In genomic region chr20:62918830-62919229, GRCh38 we compare ENCODE assay signal across 11 cellular contexts. TPM values are rescaled to one million over a fixed set of nuclear protein-coding genes. Genes with fewer than 3 reads are reported as not detected.
A peak's percentile ranks its signal among the peaks of the same experiment; 100 is the strongest.
DNase-seq lines count a peak whose midpoint lies in the region; ATAC-seq and TF ChIP-seq lines count a peak whose summit lies in the region.
"Had no signal": no experiment of that assay in that cellular context is flagged by ENCODE, and none has a peak within 500 bp of the region (broad histone marks: within the 10 kb centered on the region; RNA-seq: fewer than 3 reads in every experiment).

No MANE protein-coding gene starts in this region.

- in situ Hi-C loops in gastrocnemius medialis (cut with MboI; ENCODE audit: low sequenced_read_pairs in 4 of 4): no loop called here

- peak; percentile 77 for DNase-seq in GM12865 (ENCODE audit: low read depth)
- no peak for DNase-seq in RWPE1 (ENCODE audit: low spot score)
- DNase-seq in activated naive CD4-positive, alpha-beta T cell treated with Interleukin-2 at 50 U/mL for 16 hours: peak; percentile 60
- DNase-seq in trophoblast cell: no peak
- no peak for DNase-seq in epidermal melanocyte (ENCODE audit: insufficient read length, low spot score)
- no peak for DNase-seq in gastrocnemius medialis
- DNase-seq: mucosa of descending colon, NCI-H446 treated with DMSO at 0.1 percent for 48 hours had no signal

- H2BK120ac ChIP-seq in trophoblast cell (ENCODE audit: insufficient read depth, low read length, poor library complexity): no peak overlapping the region

- peaks cover 18 to 20% of the 10 kb centered on the region in 2 experiments for H3K4me1 ChIP-seq in trophoblast cell (ENCODE audit: control insufficient read depth in 1 of 2, insufficient read depth in 2 of 2, low read length in 2 of 2)
- H3K4me1 ChIP-seq in gastrocnemius medialis: peaks cover 93 to 100% of the 10 kb centered on the region in 2 donors

- H3K4me2 ChIP-seq in trophoblast cell (ENCODE audit: low read length): no peak overlapping the region

- H4K8ac ChIP-seq in trophoblast cell (ENCODE audit: low read depth, low read length): no peak overlapping the region

- no peak overlapping the region for H3K14ac ChIP-seq in trophoblast cell (ENCODE audit: low read length)

- peak overlapping the region; percentile 94 for H3K4ac ChIP-seq in trophoblast cell (ENCODE audit: low read depth, low read length)

- H3K9ac ChIP-seq in trophoblast cell (ENCODE audit: low read length): no peak overlapping the region

- TF ChIP-seq CTCF in GM12865 (IDR thresholded peaks at IDR 0.05; ENCODE audit: insufficient read depth, low read depth, low read length, missing control alignments): no peak
- no peak for TF ChIP-seq CTCF in RWPE1 (conservative IDR thresholded peaks at IDR 0.05; ENCODE audit: low read depth)
- no peak for TF ChIP-seq CTCF in gastrocnemius medialis (IDR thresholded peaks at IDR 0.05 in 4 of 5, conservative IDR thresholded peaks at IDR 0.05 in 1 of 5)

- no peak overlapping the region for H3K23ac ChIP-seq in trophoblast cell (ENCODE audit: low read length)

- H2AFZ ChIP-seq in trophoblast cell (ENCODE audit: insufficient read depth, low read length, poor library complexity): no peak overlapping the region

- POLR2A ChIA-PET in RWPE1 (lab: Yijun Ruan, JAX; ENCODE audit: low non-redundant PET): no interaction called here

- H2AK5ac ChIP-seq in trophoblast cell (ENCODE audit: low read length): no peak overlapping the region

- H3K9me3 ChIP-seq in trophoblast cell (ENCODE audit: insufficient read depth, low read depth, low read length): no peaks in the 10 kb centered on the region
- H3K9me3 ChIP-seq in gastrocnemius medialis: no peaks in the 10 kb centered on the region
- H3K9me3 ChIP-seq: mucosa of descending colon had no signal

- H2BK12ac ChIP-seq in trophoblast cell (ENCODE audit: low read length): no peak overlapping the region

- CTCF ChIA-PET in RWPE1 (lab: Yijun Ruan, JAX): interaction anchor here (1.1 to 1.9 kb wide), 3 partner anchors 11 to 21 kb away, joined by 4 to 8 read pairs (median 8); no protein-coding TSS in a partner anchor

- H4K91ac ChIP-seq in trophoblast cell (ENCODE audit: low read depth, low read length): no peak overlapping the region

- ATAC-seq in gastrocnemius medialis: no peak
- no peak for ATAC-seq in HG02840 (IDR thresholded peaks at IDR 0.05; ENCODE audit: low FRiP score, unreplicated experiment)
- ATAC-seq in GM18909 (IDR thresholded peaks at IDR 0.05; ENCODE audit: poor library complexity, unreplicated experiment): no peak
- ATAC-seq: mucosa of descending colon had no signal

- H3K27me3 ChIP-seq in trophoblast cell (ENCODE audit: insufficient read depth, low read length): no peaks in the 10 kb centered on the region
- no peaks in the 10 kb centered on the region for H3K27me3 ChIP-seq in gastrocnemius medialis
- H3K27me3 ChIP-seq: cardiac muscle cell had no signal

- H3K36me3 ChIP-seq in trophoblast cell (ENCODE audit: control insufficient read depth in 1 of 2, insufficient read depth in 2 of 2, low read length in 2 of 2) (peaks cover 0 to 4% of the 10 kb centered on the region in 2 experiments), gastrocnemius medialis (no peaks in the 10 kb centered on the region)

- no peak overlapping the region for H3K18ac ChIP-seq in trophoblast cell (ENCODE audit: low read length)

- no peak overlapping the region for H4K12ac ChIP-seq in trophoblast cell (ENCODE audit: low read depth, low read length)

- intact Hi-C loops in gastrocnemius medialis (cut with DNase I; ENCODE audit: low total_unique reads): no loop called here

- WGBS in trophoblast cell (ENCODE audit: extremely low coverage, insufficient coverage, insufficient read length): no CpG with 5 or more reads among the region's 6 CpGs

- no peak overlapping the region for H2BK5ac ChIP-seq in trophoblast cell (ENCODE audit: low read depth, low read length, poor library complexity)

- H3K27ac ChIP-seq in RWPE1 (peak overlapping the region; percentile 19), trophoblast cell (ENCODE audit: low read depth, low read length) (no peak overlapping the region), gastrocnemius medialis (no peak overlapping the region)
- H3K27ac ChIP-seq: cardiac muscle cell had no signal

- TF ChIP-seq POLR2A in gastrocnemius medialis (IDR thresholded peaks at IDR 0.05): no peak

- H3K79me2 ChIP-seq in trophoblast cell (ENCODE audit: control insufficient read depth, insufficient read depth, low read length, poor library complexity): peaks cover 41% of the 10 kb centered on the region

- H3K4me3 ChIP-seq in GM12865 (ENCODE audit: low read depth, low read length): no peak overlapping the region; the same call in 1 of the 2 replicates
- H3K4me3 ChIP-seq in trophoblast cell (ENCODE audit: low read depth, low read length): no peak overlapping the region
- no peak overlapping the region for H3K4me3 ChIP-seq in gastrocnemius medialis
- H3K4me3 ChIP-seq: cardiac muscle cell, mucosa of descending colon had no signal

- H3K79me1 ChIP-seq in trophoblast cell (ENCODE audit: low read length): no peaks in the 10 kb centered on the region

RNA-seq across cellular contexts. Expression of gene DIDO1, which starts 7.5 kb away (rescaled TPM):
- polyA plus RNA-seq in trophoblast cell (2013): 31.7 and 32.7 TPM in 2 replicates
- 10 to 100 TPM; 24.2 to 39.3 (median 28.7) TPM for total RNA-seq in gastrocnemius medialis

RNA-seq across cellular contexts. Expression of gene GID8, which starts 19.1 kb away (rescaled TPM):
- polyA plus RNA-seq in trophoblast cell (2013): 37.2 and 37.5 TPM in 2 replicates
- total RNA-seq in gastrocnemius medialis: 10 to 100 TPM; 12.8 to 16.2 (median 13.5) TPM

RNA-seq across cellular contexts. Expression of gene SLC17A9, which starts 33.7 kb away (rescaled TPM):
- 1.5 and 1.6 TPM in 2 replicates for polyA plus RNA-seq in trophoblast cell (2013)
- 1 to 10 TPM in 3 of 4 donors, under 1 TPM in 1; 0.55 to 2.4 (median 1.2) TPM for total RNA-seq in gastrocnemius medialis

RNA-seq across cellular contexts. Expression of gene TCFL5, which starts 57.2 kb away (rescaled TPM):
- 4.6 and 5.0 TPM in 2 replicates for polyA plus RNA-seq in trophoblast cell (2013)
- total RNA-seq in gastrocnemius medialis: 1 to 10 TPM; 5.3 to 7.3 (median 6.3) TPM

Comparison
In these comparisons a context has a peak if more than half of its experiments do, and no peak if none do; other contexts are left out.
1. DNase-seq: peak in GM12865 (single experiment) and activated naive CD4-positive, alpha-beta T cell treated with Interleukin-2 at 50 U/mL for 16 hours (single experiment); none in RWPE1 (single experiment), trophoblast cell (0 of 2), epidermal melanocyte (single experiment) and gastrocnemius medialis (0 of 2).